In genomic region chr5:56002303-56002702, GRCh38 we compare ENCODE assay signal across 16 cellular contexts. TPM values are rescaled to one million over a fixed set of nuclear protein-coding genes. Genes with fewer than 3 reads are reported as not detected.
DNase-seq lines count a peak whose midpoint lies in the region; ATAC-seq, FAIRE-seq and TF ChIP-seq lines count a peak whose summit lies in the region.
"Had no signal": no experiment of that assay in that cellular context is flagged by ENCODE, and none has a peak within 500 bp of the region (broad histone marks: within the 10 kb centered on the region; RNA-seq: fewer than 3 reads in every experiment).

No MANE protein-coding gene starts in this region.

- H3K4me1 ChIP-seq in Caco-2 = peaks cover 64% of the 10 kb centered on the region
- H3K4me1 ChIP-seq in K562 (replicated peaks in 1 of 2; ENCODE audit: control insufficient read depth in 2 of 2, insufficient read depth in 2 of 2, low read length in 2 of 2) = peaks cover 6% of the 10 kb centered on the region in 2 experiments; a peak in 3 of 5 replicates
- peaks cover 12% of the 10 kb centered on the region for H3K4me1 ChIP-seq in hepatocyte (ENCODE audit: insufficient read depth)
- H3K4me1 ChIP-seq in transverse colon = peaks cover 0 to 19% (median 6%) of the 10 kb centered on the region in 4 donors
- no peaks in the 10 kb centered on the region for H3K4me1 ChIP-seq in neural progenitor cell

- no peak for ATAC-seq in K562
- ATAC-seq: HCT116 had no signal

- H3K36me3 Mint-ChIP-seq in Caco-2 (ENCODE audit: insufficient read depth, unreplicated experiment) (peaks cover 12% of the 10 kb centered on the region), neural progenitor cell (no peaks in the 10 kb centered on the region)

- in situ Hi-C loops in K562 (cut with MboI) (no loop called here), transverse colon (cut with MboI; ENCODE audit: low pct_ligation_motif_present in 1 of 4, low pct_unique_long_range_greater_than_20kb in 1 of 4, low sequenced_read_pairs in 3 of 4) (no loop called here)

- H3K27ac ChIP-seq in K562 (ENCODE audit: extremely low read depth, low read depth, low read length) (no peak overlapping the region), hepatocyte (peak overlapping the region; percentile 94), transverse colon (peak overlapping the region in 3 of 4 donors; percentile 55 to 71 (median 66)), neural progenitor cell (no peak overlapping the region)

- DNase-seq in Caco-2 (no peak), K562 (ENCODE audit: extremely low read depth in 1 of 4, low spot score in 3 of 4) (no peak), hepatocyte (ENCODE audit: low spot score) (no peak), transverse colon (no peak), NCI-H774 (lab: John Stamatoyannopoulos, UW) (no peak), middle frontal gyrus (ENCODE audit: extremely low spot score, low spot score) (no peak), neural progenitor cell (ENCODE audit: low spot score) (no peak)
- DNase-seq: C1 segment of cervical spinal cord; CD4-positive, alpha-beta memory T cell; DMS153; GM23248; Karpas-422 had no signal

- H3K9me2 ChIP-seq in hepatocyte (replicated peaks; ENCODE audit: insufficient read depth) = no peaks in the 10 kb centered on the region

- no peak overlapping the region for H3K4me3 ChIP-seq in Caco-2 (ENCODE audit: low read depth, low read length)
- no peak overlapping the region for H3K4me3 ChIP-seq in K562
- no peak overlapping the region for H3K4me3 ChIP-seq in hepatocyte
- H3K4me3 ChIP-seq in transverse colon = no peak overlapping the region
- H3K4me3 ChIP-seq in neural progenitor cell = no peak overlapping the region
- H3K4me3 ChIP-seq: GM23248 had no signal

- FAIRE-seq in K562 (lab: Jason Lieb, UNC) = no peak
- FAIRE-seq: D721Med, H54 had no signal

- H3K36me3 ChIP-seq in Caco-2 (ENCODE audit: control insufficient read depth, insufficient read depth, low read length) = no peaks in the 10 kb centered on the region
- no peaks in the 10 kb centered on the region for H3K36me3 ChIP-seq in K562 (ENCODE audit: control insufficient read depth, insufficient read depth, low read length)
- no peaks in the 10 kb centered on the region for H3K36me3 ChIP-seq in hepatocyte (replicated peaks; ENCODE audit: insufficient read depth, low read depth)
- no peaks in the 10 kb centered on the region for H3K36me3 ChIP-seq in transverse colon
- no peaks in the 10 kb centered on the region for H3K36me3 ChIP-seq in neural progenitor cell

- TF ChIP-seq CTCF in Caco-2 (IDR thresholded peaks at IDR 0.05; ENCODE audit: insufficient read depth in 1 of 2, low read depth in 1 of 2, low read length in 1 of 2, severe bottlenecking in 1 of 2, unreplicated experiment in 1 of 2) (no peak), K562 (IDR thresholded peaks at IDR 0.05 in 2 of 3, conservative IDR thresholded peaks at IDR 0.05 in 1 of 3; ENCODE audit: insufficient read depth in 2 of 3, low read depth in 1 of 3, low read length in 3 of 3) (no peak), hepatocyte (IDR thresholded peaks at IDR 0.05; ENCODE audit: poor library complexity) (no peak), transverse colon (IDR thresholded peaks at IDR 0.05) (no peak), neural progenitor cell (IDR thresholded peaks at IDR 0.05) (no peak)

- peaks cover 10% of the 10 kb centered on the region for H3K9me3 Mint-ChIP-seq in Caco-2 (ENCODE audit: unreplicated experiment)
- H3K9me3 Mint-ChIP-seq in neural progenitor cell = peaks cover 2% of the 10 kb centered on the region

- H3K4me2 ChIP-seq in K562 (ENCODE audit: insufficient read depth, low read length) = no peak overlapping the region
- H3K4me2 ChIP-seq in hepatocyte = no peak overlapping the region
- no peak overlapping the region for H3K4me2 ChIP-seq in neural progenitor cell

- no TSS peak for BruUV-seq in Caco-2 (replicated peaks; lab: Mats Ljungman, UMichigan)
- no TSS peak for BruUV-seq in K562 (replicated peaks; lab: Mats Ljungman, UMichigan)

- H3K27me3 Mint-ChIP-seq in Caco-2 (ENCODE audit: insufficient read depth, unreplicated experiment) (no peaks in the 10 kb centered on the region), neural progenitor cell (ENCODE audit: insufficient read depth, low read depth) (no peaks in the 10 kb centered on the region)
- H3K27me3 Mint-ChIP-seq: CD4-positive, alpha-beta memory T cell had no signal

- no peaks in the 10 kb centered on the region for H3K27me3 ChIP-seq in Caco-2 (replicated peaks; ENCODE audit: control insufficient read depth, insufficient read depth, low read length)
- no peaks in the 10 kb centered on the region for H3K27me3 ChIP-seq in K562 (ENCODE audit: control insufficient read depth in 2 of 2, insufficient read depth in 2 of 2, low read length in 2 of 2)
- no peaks in the 10 kb centered on the region for H3K27me3 ChIP-seq in hepatocyte
- no peaks in the 10 kb centered on the region for H3K27me3 ChIP-seq in transverse colon
- H3K27me3 ChIP-seq in neural progenitor cell = no peaks in the 10 kb centered on the region

- H4K20me1 ChIP-seq in K562 (replicated peaks; ENCODE audit: control insufficient read depth, insufficient read depth, low read length) (no peaks in the 10 kb centered on the region), hepatocyte (ENCODE audit: insufficient read depth, poor library complexity, severe bottlenecking) (no peaks in the 10 kb centered on the region), neural progenitor cell (ENCODE audit: low read depth) (no peaks in the 10 kb centered on the region)

- CTCF ChIA-PET in Caco-2 (lab: Charles Lee) = interaction anchor here (0.5 to 1.5 kb wide), 4 partner anchors 19 to 264 kb away, joined by 3 to 5 read pairs (median 4); no protein-coding TSS in a partner anchor
- CTCF ChIA-PET in K562 (lab: Yijun Ruan, JAX; ENCODE audit: low intra/inter-chr PET ratio) = no interaction called here

- no peaks in the 10 kb centered on the region for H3F3A ChIP-seq in neural progenitor cell (ENCODE audit: low read depth)

- TF ChIP-seq RAD21 in K562 (CRISPR knock-in tag; conservative IDR thresholded peaks at IDR 0.05 in 1 of 2, IDR thresholded peaks at IDR 0.05 in 1 of 2) = no peak

- H3K9ac ChIP-seq in K562 (ENCODE audit: insufficient read depth in 1 of 2, low read depth in 2 of 2, low read length in 2 of 2) (no peak overlapping the region), neural progenitor cell (no peak overlapping the region)

- H2AFZ ChIP-seq in K562 (ENCODE audit: low read depth, low read length) (no peak overlapping the region), hepatocyte (no peak overlapping the region), neural progenitor cell (replicated peaks) (no peak overlapping the region)

- H3K9me1 ChIP-seq in K562 (ENCODE audit: control insufficient read depth, insufficient read depth, low read length) = no peaks in the 10 kb centered on the region

- POLR2A ChIA-PET in Caco-2 (lab: Charles Lee) = no interaction called here
- POLR2A ChIA-PET in K562 (lab: Yijun Ruan, JAX) = interaction anchor here (1.1 to 1.5 kb wide), 2 partner anchors 25 to 57 kb away, joined by 3 read pairs; no protein-coding TSS in a partner anchor

- H3K27ac Mint-ChIP-seq in Caco-2 (ENCODE audit: unreplicated experiment) = peak overlapping the region; percentile 93
- no peak overlapping the region for H3K27ac Mint-ChIP-seq in neural progenitor cell
- H3K27ac Mint-ChIP-seq: B cell had no signal

- 100% methylated on average over 1 of the region's 2 CpGs for WGBS in K562 (ENCODE audit: insufficient coverage, low coverage, missing lambda C conversion rate)
- 92% methylated on average over 2 of the region's 2 CpGs for WGBS in hepatocyte (ENCODE audit: low lambda C conversion rate, missing lambda C conversion rate)
- WGBS in transverse colon (ENCODE audit: low coverage in 1 of 2), 2 donors = 97 to 100% methylated on average over 2 of the region's 2 CpGs

- TF ChIP-seq EP300 in K562 (IDR thresholded peaks at IDR 0.05; ENCODE audit: low read length) (no peak), transverse colon (IDR thresholded peaks at IDR 0.05; ENCODE audit: low read depth) (no peak)

- TF ChIP-seq POLR2A in K562 (conservative IDR thresholded peaks at IDR 0.05) (no peak), transverse colon (IDR thresholded peaks at IDR 0.05) (no peak)

- intact Hi-C loops in Caco-2 (cut with micrococcal nuclease; ENCODE audit: unreplicated experiment) = loop anchor here (2.0 kb wide), 2 partner anchors 22 to 56 kb away; no protein-coding TSS in a partner anchor
- intact Hi-C loops in K562 (cut with micrococcal nuclease) = no loop called here
- intact Hi-C loops in transverse colon (cut with DNase I; ENCODE audit: low total_unique reads) = no loop called here

- no peaks in the 10 kb centered on the region for H3K9me3 ChIP-seq in Caco-2
- H3K9me3 ChIP-seq in K562 (replicated peaks; ENCODE audit: control insufficient read depth, insufficient read depth, low read depth, low read length) = peaks cover 7% of the 10 kb centered on the region; the same call in 1 of the 2 replicates
- peaks cover 4% of the 10 kb centered on the region for H3K9me3 ChIP-seq in hepatocyte (ENCODE audit: low read depth)
- H3K9me3 ChIP-seq in transverse colon = no peaks in the 10 kb centered on the region
- no peaks in the 10 kb centered on the region for H3K9me3 ChIP-seq in neural progenitor cell (ENCODE audit: low read depth)

- no peak overlapping the region for H3K4me3 Mint-ChIP-seq in Caco-2 (ENCODE audit: unreplicated experiment)
- no peak overlapping the region for H3K4me3 Mint-ChIP-seq in neural progenitor cell
- H3K4me3 Mint-ChIP-seq: B cell; CD4-positive, alpha-beta memory T cell had no signal

- peaks cover 42% of the 10 kb centered on the region for H3K4me1 Mint-ChIP-seq in Caco-2 (ENCODE audit: low read depth, unreplicated experiment)
- H3K4me1 Mint-ChIP-seq in neural progenitor cell = no peaks in the 10 kb centered on the region

- no peaks in the 10 kb centered on the region for H3K79me2 ChIP-seq in K562 (ENCODE audit: control insufficient read depth, insufficient read depth, low read length)
- no peaks in the 10 kb centered on the region for H3K79me2 ChIP-seq in hepatocyte
- H3K79me2 ChIP-seq in neural progenitor cell (ENCODE audit: low read depth) = no peaks in the 10 kb centered on the region

RNA-seq across cellular contexts. Expression of gene IL6ST, which starts 7.5 kb away (rescaled TPM):
- 265 and 278 TPM in 2 replicates for total RNA-seq in Caco-2 (2022)
- total RNA-seq in K562 (2011; cell fraction: chromatin; rRNA removed; ENCODE audit: low replicate concordance) = 26.8 and 77.1 TPM in 2 replicates
- 10.4 and 21.0 TPM in 2 replicates for total RNA-seq in K562 (2011; cell fraction: nucleolus; rRNA removed)
- 19.9 and 23.6 TPM in 2 replicates for total RNA-seq in K562 (2011; cell fraction: nucleoplasm; rRNA removed)
- 7.9 and 8.5 TPM in 2 replicates for total RNA-seq in K562 (2014; rRNA removed)
- total RNA-seq in K562 (2014; rRNA removed; fragmentation: Illumina TruSeq; extraction: Trizol) = 14.6 and 18.5 TPM in 2 replicates
- total RNA-seq in K562 (2015; rRNA removed; fragmentation: Illumina TruSeq; extraction: Trizol) = 14.4 and 16.2 TPM in 2 replicates
- total RNA-seq in K562 (2021) = 17.7 and 18.2 TPM in 2 replicates
- polyA plus RNA-seq in K562 (2011; rRNA removed) = 16.7 and 27.0 TPM in 2 replicates
- polyA plus RNA-seq in K562 (2011; cell fraction: cytosol; rRNA removed) = 5.8 and 7.8 TPM in 2 replicates
- 20.0 and 24.0 TPM in 2 replicates for polyA plus RNA-seq in K562 (2011; cell fraction: nucleus; rRNA removed)
- 7.3 and 7.8 TPM in 2 replicates for polyA plus RNA-seq in K562 (2012)
- 7.9 and 11.0 TPM in 2 replicates for polyA plus RNA-seq in K562 (2014; fragmentation: Illumina TruSeq; extraction: Trizol)
- polyA plus RNA-seq in K562 (2014; fragmentation: Nextera tagmentation; extraction: Ambion mirVana) = 1 to 10 TPM; 2.0 to 2.3 TPM
- 4.5 and 5.3 TPM in 2 replicates for polyA plus RNA-seq in K562 (2014; rRNA removed)
- polyA minus RNA-seq in K562 (2011; rRNA and poly(A)+ RNA removed) = 98.7 and 113 TPM in 2 replicates
- 12.9 and 37.6 TPM in 2 replicates for polyA minus RNA-seq in K562 (2011; cell fraction: cytosol; rRNA and poly(A)+ RNA removed)
- polyA minus RNA-seq in K562 (2011; cell fraction: nucleus; rRNA and poly(A)+ RNA removed) = 15.9 and 33.5 TPM in 2 replicates
- total RNA-seq in hepatocyte = 503 and 527 TPM in 2 replicates
- 173 and 219 TPM in 2 replicates for polyA plus RNA-seq in hepatocyte
- total RNA-seq in transverse colon = 100 to 1,000 TPM in 3 of 4 donors, 10 to 100 TPM in 1; 51.3 to 179 (median 136) TPM
- 27.6 and 54.6 TPM in 2 replicates for total RNA-seq in neural progenitor cell (ENCODE audit: low replicate concordance)

Comparison
In these comparisons a context has a peak if more than half of its experiments do, and no peak if none do; other contexts are left out.
1. H3K27ac ChIP-seq: peak in hepatocyte (single experiment) and transverse colon (3 of 4); none in K562 (single experiment) and neural progenitor cell (single experiment).